Comparison of ENCODE assay signal across 10 cellular contexts in the genomic region with DNA sequence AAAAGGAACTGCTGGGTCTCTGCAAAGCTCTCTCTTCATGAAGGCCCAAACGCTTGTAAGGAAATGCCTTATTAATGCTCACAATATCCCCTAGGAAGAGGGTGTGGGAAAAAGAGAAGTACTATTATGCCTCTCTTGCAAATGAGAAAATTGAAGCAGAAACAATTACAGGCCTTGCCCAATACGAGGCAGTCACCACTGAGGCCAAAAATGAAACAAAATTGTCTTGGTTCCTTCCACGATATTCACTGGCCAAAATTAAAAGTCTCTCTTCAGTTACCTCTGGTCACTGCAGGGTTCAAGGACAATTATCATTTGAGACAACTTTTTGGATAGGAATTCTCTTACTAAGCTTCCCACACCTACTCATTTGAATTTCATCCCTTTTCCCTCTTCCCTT. TPM values are rescaled to one million over a fixed set of nuclear protein-coding genes. Genes with fewer than 3 reads are reported as not detected.
DNase-seq lines count a peak whose midpoint lies in the region; ATAC-seq and TF ChIP-seq lines count a peak whose summit lies in the region.
"Had no signal": no experiment of that assay in that cellular context is flagged by ENCODE, and none has a peak within 500 bp of the region (broad histone marks: within the 10 kb centered on the region; RNA-seq: fewer than 3 reads in every experiment).

No MANE protein-coding gene starts in this region.

- intact Hi-C loops in heart left ventricle (cut with DNase I) (loop anchor here in 4 of 10 donors (5.0 to 10.0 kb wide), 3 partner anchors 94 to 198 kb away; a partner anchor contains a TSS), Right ventricle myocardium superior (cut with DNase I) (no loop called here), transverse colon (cut with DNase I; ENCODE audit: low total_unique reads) (no loop called here)

- ATAC-seq in heart left ventricle (no peak), Right ventricle myocardium superior (ENCODE audit: poor library complexity) (no peak), naive B cell (ENCODE audit: low read depth in 2 of 2) (no peak), HG03025 (IDR thresholded peaks at IDR 0.05; ENCODE audit: low FRiP score, unreplicated experiment) (no peak), HG02623 (IDR thresholded peaks at IDR 0.05; ENCODE audit: unreplicated experiment) (no peak)

- H3K4me1 Mint-ChIP-seq in naive B cell, result peaks cover 51 to 64% (median 64%) of the 10 kb centered on the region in 3 donors

- no peak for TF ChIP-seq EP300 in transverse colon (IDR thresholded peaks at IDR 0.05; ENCODE audit: low read depth)

- no peaks in the 10 kb centered on the region for H3K27me3 ChIP-seq in heart left ventricle
- no peaks in the 10 kb centered on the region for H3K27me3 ChIP-seq in transverse colon

- no peaks in the 10 kb centered on the region for H3K27me3 Mint-ChIP-seq in naive B cell

- in situ Hi-C loops in transverse colon (cut with MboI; ENCODE audit: low pct_ligation_motif_present in 1 of 4, low pct_unique_long_range_greater_than_20kb in 1 of 4, low sequenced_read_pairs in 3 of 4), result no loop called here

- H3K9me3 ChIP-seq in heart left ventricle (no peaks in the 10 kb centered on the region), transverse colon (no peaks in the 10 kb centered on the region)

- peak overlapping the region in 11 of 12 donors; percentile 58 to 99 (median 96) for H3K27ac ChIP-seq in heart left ventricle
- H3K27ac ChIP-seq in coronary artery, result peak overlapping the region; percentile 14 to 69
- H3K27ac ChIP-seq in transverse colon, result peak overlapping the region; percentile 97 to 98 (median 98)

- H3K4me3 ChIP-seq in heart left ventricle (peak overlapping the region in 4 of 12 donors; percentile 11 to 94 (median 76)), coronary artery (peak overlapping the region; percentile 96), transverse colon (no peak overlapping the region)

- peak overlapping the region in 2 of 8 donors; percentile 56 to 88 for H3K4me3 Mint-ChIP-seq in naive B cell

- TF ChIP-seq POLR2A in heart left ventricle (IDR thresholded peaks at IDR 0.05) (no peak), transverse colon (IDR thresholded peaks at IDR 0.05) (no peak)

- TF ChIP-seq CTCF in heart left ventricle (IDR thresholded peaks at IDR 0.05), result no peak
- no peak for TF ChIP-seq CTCF in coronary artery (IDR thresholded peaks at IDR 0.05)
- TF ChIP-seq CTCF in transverse colon (IDR thresholded peaks at IDR 0.05), result no peak

- DNase-seq in heart left ventricle (no peak), Right ventricle myocardium superior (no peak), coronary artery (ENCODE audit: low spot score) (no peak), naive B cell (no peak), transverse colon (no peak), NCI-H128 (lab: John Stamatoyannopoulos, UW; ENCODE audit: unreplicated experiment) (no peak)
- DNase-seq: ACHN, cortex of kidney had no signal

- 20 to 41% (median 23%) methylated on average over 3 of the region's 3 CpGs for WGBS in heart left ventricle, 4 donors
- 48 to 54% methylated on average over 2 to 3 of the region's 3 CpGs for WGBS in transverse colon (ENCODE audit: low coverage in 1 of 2), 2 donors

- H3K27ac Mint-ChIP-seq in naive B cell, result peak overlapping the region; percentile 48 to 93 (median 80)

- H3K36me3 ChIP-seq in heart left ventricle, result no peaks in the 10 kb centered on the region
- H3K36me3 ChIP-seq in transverse colon, result no peaks in the 10 kb centered on the region

- peaks cover 0 to 4% (median 0%) of the 10 kb centered on the region in 7 donors for H3K9me3 Mint-ChIP-seq in naive B cell

- H3K36me3 Mint-ChIP-seq in naive B cell, result no peaks in the 10 kb centered on the region

- H3K4me1 ChIP-seq in heart left ventricle (peaks cover 28 to 86% (median 79%) of the 10 kb centered on the region in 12 donors), transverse colon (peaks cover 50 to 87% (median 66%) of the 10 kb centered on the region in 4 donors)

RNA-seq across cellular contexts. Expression of a gene that starts 3.1 kb away (rescaled TPM):
- 100 to 1,000 TPM in 3 of 9 donors, 10 to 100 TPM in 6; 84.9 to 208 (median 96.0) TPM for total RNA-seq in heart left ventricle
- polyA plus RNA-seq in heart left ventricle, result 100 to 1,000 TPM in 1 of 2 donors, 10 to 100 TPM in 1; 98.1 to 108 TPM
- 96.3 TPM for total RNA-seq in Right ventricle myocardium superior
- polyA plus RNA-seq in naive B cell (ENCODE audit: low read depth in 6 of 6), result 10 to 100 TPM in 5 of 6 donors, 1 to 10 TPM in 1; 8.7 to 17.2 (median 15.6) TPM
- 100 to 1,000 TPM; 139 to 210 (median 194) TPM for total RNA-seq in transverse colon

RNA-seq across cellular contexts. Expression of a gene that starts 41.0 kb away (rescaled TPM):
- total RNA-seq in heart left ventricle (1 to 10 TPM in 8 of 9 donors, under 1 TPM in 1; 0.48 to 4.9 (median 2.5) TPM), Right ventricle myocardium superior (2.0 TPM), transverse colon (1 to 10 TPM in 3 of 4 donors, under 1 TPM in 1; 0.20 to 7.8 (median 2.8) TPM)
- polyA plus RNA-seq in heart left ventricle (1 to 10 TPM in 1 of 2 donors, under 1 TPM in 1; 0.36 to 3.2 TPM), naive B cell (ENCODE audit: low read depth in 6 of 6) (under 1 TPM in 2 of 6 donors, not detected in 4; 0.31 to 0.60 TPM)

Comparison
In these comparisons a context has a peak if more than half of its experiments do, and no peak if none do; other contexts are left out.
1. H3K27ac ChIP-seq: peak in every context shown above with its lines; median percentile 98 in transverse colon; 96 in heart left ventricle; 42 in coronary artery.